21 cellular contexts compared by ENCODE assay signal in the genomic region with DNA sequence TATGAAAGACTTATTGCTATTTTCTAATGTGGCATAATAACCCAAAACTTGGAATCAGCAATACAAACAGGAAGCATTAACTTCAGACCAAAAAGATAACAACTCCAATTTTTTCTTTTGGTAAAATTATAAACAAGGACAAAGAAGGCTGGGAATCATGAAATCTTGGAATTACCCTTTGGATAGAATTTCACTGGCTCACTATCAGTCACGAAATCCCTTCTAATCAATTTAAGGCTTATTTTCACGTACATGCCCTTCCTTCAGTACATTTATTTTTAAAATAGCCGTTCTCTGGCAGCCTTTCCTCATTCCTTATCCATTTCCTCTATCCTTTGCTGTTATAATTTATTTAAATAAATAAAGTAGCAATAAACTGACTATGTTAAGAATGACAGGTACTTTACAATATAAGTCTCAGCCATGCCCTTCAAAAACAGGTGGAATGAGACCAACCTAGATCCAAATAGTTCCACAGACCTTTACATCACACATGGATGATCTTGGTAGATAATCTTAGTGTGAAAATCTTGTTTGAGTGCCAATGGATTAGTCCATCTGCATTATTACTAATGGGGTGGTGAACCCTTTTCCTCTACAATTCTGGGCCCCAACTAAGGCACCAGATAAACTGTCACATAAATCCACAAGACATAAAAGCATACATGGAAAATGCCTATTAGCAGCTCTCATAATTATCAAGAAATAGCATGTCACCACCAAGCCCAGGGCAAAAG. TPM values are rescaled to one million over a fixed set of nuclear protein-coding genes. Genes with fewer than 3 reads are reported as not detected.
A peak's percentile ranks its signal among the peaks of the same experiment; 100 is the strongest.
DNase-seq lines count a peak whose midpoint lies in the region; ATAC-seq and TF ChIP-seq lines count a peak whose summit lies in the region.
"Had no signal": no experiment of that assay in that cellular context is flagged by ENCODE, and none has a peak within 500 bp of the region (broad histone marks: within the 10 kb centered on the region; RNA-seq: fewer than 3 reads in every experiment).

No MANE protein-coding gene starts in this region.

- no peak overlapping the region for H3K4me3 ChIP-seq in breast epithelium
- no peak overlapping the region for H3K4me3 ChIP-seq in esophagus muscularis mucosa
- no peak overlapping the region for H3K4me3 ChIP-seq in osteoblast (ENCODE audit: insufficient read depth, low read length)
- no peak overlapping the region for H3K4me3 ChIP-seq in upper lobe of left lung
- H3K4me3 ChIP-seq: testis had no signal

- CTCF ChIA-PET in MCF 10A (lab: Yijun Ruan, JAX) = interaction anchor here (0.6 kb wide), 2 partner anchors 161 to 491 kb away, joined by 3 to 4 read pairs; no protein-coding TSS in a partner anchor

- H3K4me2 ChIP-seq in osteoblast (ENCODE audit: insufficient read depth, low read length) = peak overlapping the region; percentile 57

- H3K27ac ChIP-seq in breast epithelium = peak overlapping the region in 1 of 2 donors; percentile 14
- H3K27ac ChIP-seq in esophagus muscularis mucosa (replicated peaks in 1 of 4) = peak overlapping the region; percentile 40 to 77 (median 52)
- peak overlapping the region; percentile 93 for H3K27ac ChIP-seq in osteoblast (ENCODE audit: low read depth, low read length)
- H3K27ac ChIP-seq in upper lobe of left lung = peak overlapping the region; percentile 24 to 51 (median 42)

- BruUV-seq in MCF 10A (replicated peaks; lab: Mats Ljungman, UMichigan) = no TSS peak

- DNase-seq in MCF 10A (ENCODE audit: unreplicated experiment) = no peak
- no peak for DNase-seq in breast epithelium (ENCODE audit: low spot score in 2 of 2)
- DNase-seq in esophagus muscularis mucosa (ENCODE audit: extremely low spot score) = no peak
- no peak for DNase-seq in osteoblast (ENCODE audit: insufficient read length, low spot score, missing footprints)
- DNase-seq in upper lobe of left lung = no peak
- DNase-seq: 8988T; activated CD4-positive, alpha-beta T cell treated with anti-CD3 and anti-CD28 coated beads for 1 hour; activated CD8-positive, alpha-beta memory T cell treated with anti-CD3 and anti-CD28 coated beads, Interleukin-2, amount 10 ng/mL, durations not matched to agents 7 days and 5 days; C1 segment of cervical spinal cord; GF-D8; glutamatergic neuron; mesendoderm; NCI-H2081 treated with DMSO at 0.1 percent for 48 hours; stimulated activated CD4-positive, alpha-beta T cell treated with anti-CD3 and anti-CD28 coated beads, Interleukin-1b, Interleukin-23, amount 100 ng/mL, for 48 hours had no signal

- TF ChIP-seq CTCF in MCF 10A (IDR thresholded peaks at IDR 0.05; ENCODE audit: unreplicated experiment) = no peak
- TF ChIP-seq CTCF in breast epithelium (IDR thresholded peaks at IDR 0.05) = no peak
- no peak for TF ChIP-seq CTCF in esophagus muscularis mucosa (IDR thresholded peaks at IDR 0.05)
- TF ChIP-seq CTCF in osteoblast (IDR thresholded peaks at IDR 0.05; ENCODE audit: extremely low read depth, low read depth, low read length) = no peak
- TF ChIP-seq CTCF in upper lobe of left lung (IDR thresholded peaks at IDR 0.05) = no peak

- H3K9me3 ChIP-seq in breast epithelium (peaks cover 5 to 6% of the 10 kb centered on the region in 2 donors), esophagus muscularis mucosa (peaks cover 0 to under 1% (median 0%) of the 10 kb centered on the region in 4 donors), osteoblast (ENCODE audit: low read depth, low read length) (no peaks in the 10 kb centered on the region), upper lobe of left lung (no peaks in the 10 kb centered on the region)
- H3K9me3 ChIP-seq: testis had no signal

- no peaks in the 10 kb centered on the region for H4K20me1 ChIP-seq in osteoblast (ENCODE audit: insufficient read depth, low read length)

- H3K4me1 ChIP-seq in breast epithelium (no peaks in the 10 kb centered on the region), esophagus muscularis mucosa (peaks cover 6 to 18% (median 10%) of the 10 kb centered on the region in 4 donors), osteoblast (ENCODE audit: insufficient read depth, low read length) (peaks cover 38% of the 10 kb centered on the region), upper lobe of left lung (peaks cover 0 to 3% (median 0%) of the 10 kb centered on the region in 4 donors)
- H3K4me1 ChIP-seq: testis had no signal

- TF ChIP-seq POLR2A in breast epithelium (IDR thresholded peaks at IDR 0.05) = no peak
- TF ChIP-seq POLR2A in esophagus muscularis mucosa (IDR thresholded peaks at IDR 0.05; ENCODE audit: low read depth) = no peak
- no peak for TF ChIP-seq POLR2A in upper lobe of left lung (IDR thresholded peaks at IDR 0.05)

- peak overlapping the region; percentile 53 for H3K27ac Mint-ChIP-seq in MCF 10A (ENCODE audit: low read depth, unreplicated experiment)
- H3K27ac Mint-ChIP-seq: activated CD8-positive, alpha-beta memory T cell treated with anti-CD3 and anti-CD28 coated beads, Interleukin-2, amount 10 ng/mL, durations not matched to agents 7 days and 5 days; activated T-helper 2 cell treated with anti-CD3 and anti-CD28 coated beads, Interferon-gamma antibody, Interleukin-2, Interleukin-4, amounts not matched to agents 10 μg/mL and 5 μg/mL and 100 μg/mL, durations not matched to agents 14 hours and 24 hours and 36 hours had no signal

- H3K4me3 Mint-ChIP-seq in MCF 10A (ENCODE audit: unreplicated experiment) = no peak overlapping the region
- H3K4me3 Mint-ChIP-seq: activated CD8-positive, alpha-beta memory T cell treated with anti-CD3 and anti-CD28 coated beads, Interleukin-2, amount 10 ng/mL, durations not matched to agents 7 days and 5 days; neural crest cell had no signal

- H3K79me2 ChIP-seq in osteoblast (ENCODE audit: insufficient read depth, low read length) = peaks cover 64% of the 10 kb centered on the region

- H3K4me1 Mint-ChIP-seq in MCF 10A (ENCODE audit: insufficient read depth, unreplicated experiment) = peaks cover 17% of the 10 kb centered on the region
- H3K4me1 Mint-ChIP-seq: activated CD8-positive, alpha-beta memory T cell treated with anti-CD3 and anti-CD28 coated beads, Interleukin-2, amount 10 ng/mL, durations not matched to agents 7 days and 5 days; neural crest cell had no signal

- ATAC-seq in upper lobe of left lung (ENCODE audit: low FRiP score in 2 of 2) (no peak), GM21717 (IDR thresholded peaks at IDR 0.05; ENCODE audit: unreplicated experiment) (no peak), HG03139 (IDR thresholded peaks at IDR 0.05; ENCODE audit: unreplicated experiment) (no peak), HG03280 (IDR thresholded peaks at IDR 0.05; ENCODE audit: unreplicated experiment) (no peak)
- ATAC-seq: activated CD8-positive, alpha-beta memory T cell treated with anti-CD3 and anti-CD28 coated beads, Interleukin-2, amount 10 ng/mL, durations not matched to agents 7 days and 5 days; PC-3 had no signal

- H2AFZ ChIP-seq in osteoblast (ENCODE audit: low read length) = peak overlapping the region; percentile 5

- H3K27me3 ChIP-seq in breast epithelium (no peaks in the 10 kb centered on the region), esophagus muscularis mucosa (no peaks in the 10 kb centered on the region), osteoblast (ENCODE audit: insufficient read depth, low read length) (no peaks in the 10 kb centered on the region), upper lobe of left lung (no peaks in the 10 kb centered on the region)
- H3K27me3 ChIP-seq: testis had no signal

- WGBS in esophagus muscularis mucosa = 52% methylated on average over 3 of the region's 3 CpGs
- WGBS in upper lobe of left lung, 2 donors = 52 to 59% methylated on average over 3 of the region's 3 CpGs

- intact Hi-C loops in MCF 10A (cut with micrococcal nuclease) = no loop called here
- intact Hi-C loops in breast epithelium (cut with DNase I; ENCODE audit: low total_unique reads) = no loop called here
- intact Hi-C loops in esophagus muscularis mucosa (cut with DNase I) = loop anchor here (10.0 kb wide), 1 partner anchor 620 kb away; a partner anchor contains a TSS

- peaks cover 7% of the 10 kb centered on the region for H3K9me3 Mint-ChIP-seq in MCF 10A (ENCODE audit: unreplicated experiment)
- H3K9me3 Mint-ChIP-seq: neural crest cell had no signal

- POLR2A ChIA-PET in MCF 10A (lab: Yijun Ruan, JAX) = no interaction called here

- H3K27me3 Mint-ChIP-seq in MCF 10A (ENCODE audit: insufficient read depth, unreplicated experiment) = no peaks in the 10 kb centered on the region

- TF ChIP-seq EP300 in esophagus muscularis mucosa (IDR thresholded peaks at IDR 0.05) (no peak), upper lobe of left lung (IDR thresholded peaks at IDR 0.05) (no peak)

- no peaks in the 10 kb centered on the region for H3K36me3 ChIP-seq in breast epithelium
- no peaks in the 10 kb centered on the region for H3K36me3 ChIP-seq in esophagus muscularis mucosa
- no peaks in the 10 kb centered on the region for H3K36me3 ChIP-seq in osteoblast (ENCODE audit: insufficient read depth, low read length)
- H3K36me3 ChIP-seq in upper lobe of left lung = no peaks in the 10 kb centered on the region

- H3K36me3 Mint-ChIP-seq in MCF 10A (ENCODE audit: insufficient read depth, unreplicated experiment) = no peaks in the 10 kb centered on the region

RNA-seq across cellular contexts. Expression of a gene that starts 38.9 kb away (rescaled TPM):
- 2.9 and 3.1 TPM in 2 replicates for total RNA-seq in MCF 10A (2022)
- 100 to 1,000 TPM in 1 of 3 donors, 10 to 100 TPM in 2; 17.4 to 170 (median 41.1) TPM for total RNA-seq in breast epithelium
- 10 to 100 TPM; 25.7 to 67.3 (median 61.5) TPM for total RNA-seq in esophagus muscularis mucosa
- 130 and 183 TPM in 2 replicates for total RNA-seq in osteoblast
- total RNA-seq in upper lobe of left lung = 100 to 1,000 TPM in 3 of 6 donors, 10 to 100 TPM in 3; 46.1 to 130 (median 101) TPM
- total RNA-seq: activated T-helper 2 cell treated with anti-CD3 and anti-CD28 coated beads, Interferon-gamma antibody, Interleukin-2, Interleukin-4, amounts not matched to agents 10 μg/mL and 5 μg/mL and 100 μg/mL, durations not matched to agents 14 hours and 24 hours and 36 hours; neural crest cell had no signal
